Comparison of ENCODE assay signal across 17 cellular contexts in genomic region chr11:99352642-99353041, GRCh38.
DNase-seq lines count a peak whose midpoint lies in the region; ATAC-seq and TF ChIP-seq lines count a peak whose summit lies in the region.
"Had no signal": no experiment of that assay in that cellular context is flagged by ENCODE, and none has a peak within 500 bp of the region (broad histone marks: within the 10 kb centered on the region; RNA-seq: fewer than 3 reads in every experiment).

No MANE protein-coding gene starts in this region.

- peaks cover 2 to 6% of the 10 kb centered on the region in 2 donors for H3K9me3 Mint-ChIP-seq in activated T-cell treated with anti-CD3 and anti-CD28 coated beads, Interleukin-2, amount 50 U/mL, for 72 hours

- H3K27me3 ChIP-seq in heart left ventricle (no peaks in the 10 kb centered on the region), psoas muscle (ENCODE audit: insufficient read depth in 3 of 3, low read length in 2 of 3) (no peaks in the 10 kb centered on the region), colonic mucosa (no peaks in the 10 kb centered on the region)
- H3K27me3 ChIP-seq: SJSA1 had no signal

- no peak overlapping the region for H3K27ac Mint-ChIP-seq in activated T-cell treated with anti-CD3 and anti-CD28 coated beads, Interleukin-2, amount 50 U/mL, for 72 hours
- H3K27ac Mint-ChIP-seq: B cell; CD4-positive, CD25-positive, alpha-beta regulatory T cell had no signal

- H3K4me3 ChIP-seq in heart left ventricle (no peak overlapping the region), psoas muscle (no peak overlapping the region), colonic mucosa (no peak overlapping the region)
- H3K4me3 ChIP-seq: SJSA1 had no signal

- no peak overlapping the region for H3K9ac ChIP-seq in colonic mucosa (ENCODE audit: low read depth in 2 of 2, low read length in 2 of 2)

- H3K9me3 ChIP-seq in heart left ventricle = no peaks in the 10 kb centered on the region
- no peaks in the 10 kb centered on the region for H3K9me3 ChIP-seq in psoas muscle
- H3K9me3 ChIP-seq in colonic mucosa = no peaks in the 10 kb centered on the region
- H3K9me3 ChIP-seq: Caco-2, SJSA1 had no signal

- 36 to 51% (median 45%) methylated on average over 5 of the region's 5 CpGs for WGBS in heart left ventricle, 4 donors
- WGBS in psoas muscle, 3 donors = 23 to 44% (median 31%) methylated on average over 5 of the region's 5 CpGs

- intact Hi-C loops in heart left ventricle (cut with DNase I) = no loop called here
- intact Hi-C loops in psoas muscle (cut with DNase I) = loop anchor here in 1 of 2 donors (10.0 kb wide), 1 partner anchor 62 kb away; no protein-coding TSS in a partner anchor
- intact Hi-C loops in colonic mucosa (cut with DNase I) = no loop called here

- DNase-seq in DMS 273 treated with DMSO at 0.1 percent for 48 hours (lab: John Stamatoyannopoulos, UW) = peak; percentile 1
- DNase-seq in NCI-H69 (lab: John Stamatoyannopoulos, UW) = peak; percentile 12
- DNase-seq in heart left ventricle = peak in 4 of 5 donors; percentile 18 to 61 (median 40)
- no peak for DNase-seq in psoas muscle
- no peak for DNase-seq in NCI-H226
- DNase-seq in colonic mucosa = no peak
- no peak for DNase-seq in activated T-cell treated with anti-CD3 and anti-CD28 coated beads, Interleukin-2, amount 50 U/mL, for 72 hours
- DNase-seq: Caco-2; CD4-positive, CD25-positive, alpha-beta regulatory T cell; DMS79 treated with DMSO at 0.1 percent for 48 hours; MV-4-11; NCI-H1417; NCI-H187 treated with DMSO at 0.1 percent for 48 hours had no signal

- no peaks in the 10 kb centered on the region for H3K27me3 Mint-ChIP-seq in activated T-cell treated with anti-CD3 and anti-CD28 coated beads, Interleukin-2, amount 50 U/mL, for 72 hours (ENCODE audit: low read depth)
- H3K27me3 Mint-ChIP-seq: B cell; CD4-positive, CD25-positive, alpha-beta regulatory T cell had no signal

- H3K27ac ChIP-seq in heart left ventricle (peak overlapping the region in 3 of 12 donors; percentile 2 to 59 (median 14)), psoas muscle (peak overlapping the region; percentile 70), colonic mucosa (no peak overlapping the region)
- H3K27ac ChIP-seq: RWPE1, SJSA1 had no signal

- H3K4me1 ChIP-seq in heart left ventricle = peaks cover 0 to 21% (median 0%) of the 10 kb centered on the region in 12 donors
- H3K4me1 ChIP-seq in psoas muscle = peaks cover 18% of the 10 kb centered on the region
- no peaks in the 10 kb centered on the region for H3K4me1 ChIP-seq in colonic mucosa
- H3K4me1 ChIP-seq: Caco-2, SJSA1 had no signal

- peak in 3 of 4 donors; percentile 68 to 90 (median 83) for ATAC-seq in heart left ventricle
- peak in 3 of 4 donors; percentile 67 to 81 (median 76) for ATAC-seq in psoas muscle
- ATAC-seq in activated T-cell treated with anti-CD3 and anti-CD28 coated beads, Interleukin-2, amount 50 U/mL, for 72 hours (replicated peaks in 1 of 2) = no peak
- ATAC-seq: HCT116 had no signal

- H3K36me3 ChIP-seq in heart left ventricle (no peaks in the 10 kb centered on the region), psoas muscle (ENCODE audit: insufficient read depth in 1 of 2, low read depth in 1 of 2) (no peaks in the 10 kb centered on the region), colonic mucosa (no peaks in the 10 kb centered on the region)
- H3K36me3 ChIP-seq: SJSA1 had no signal

- TF ChIP-seq CTCF in heart left ventricle (IDR thresholded peaks at IDR 0.05) (no peak), psoas muscle (IDR thresholded peaks at IDR 0.05) (no peak), colonic mucosa (IDR thresholded peaks at IDR 0.05) (no peak)

- no peaks in the 10 kb centered on the region for H3K4me1 Mint-ChIP-seq in activated T-cell treated with anti-CD3 and anti-CD28 coated beads, Interleukin-2, amount 50 U/mL, for 72 hours (ENCODE audit: low read depth)
- H3K4me1 Mint-ChIP-seq: B cell; CD4-positive, CD25-positive, alpha-beta regulatory T cell had no signal

- no peaks in the 10 kb centered on the region for H3K36me3 Mint-ChIP-seq in activated T-cell treated with anti-CD3 and anti-CD28 coated beads, Interleukin-2, amount 50 U/mL, for 72 hours (ENCODE audit: insufficient read depth in 2 of 2)
- H3K36me3 Mint-ChIP-seq: CD4-positive, CD25-positive, alpha-beta regulatory T cell had no signal

- TF ChIP-seq POLR2A in heart left ventricle (IDR thresholded peaks at IDR 0.05) = no peak

- no peak overlapping the region for H3K4me3 Mint-ChIP-seq in activated T-cell treated with anti-CD3 and anti-CD28 coated beads, Interleukin-2, amount 50 U/mL, for 72 hours
- H3K4me3 Mint-ChIP-seq: B cell; CD4-positive, CD25-positive, alpha-beta regulatory T cell had no signal

Comparison
In these comparisons a context has a peak if more than half of its experiments do, and no peak if none do; other contexts are left out.
1. DNase-seq: peak in DMS 273 treated with DMSO at 0.1 percent for 48 hours (single experiment), NCI-H69 (single experiment) and heart left ventricle (4 of 5); none in psoas muscle (0 of 2), NCI-H226 (single experiment), colonic mucosa (single experiment) and activated T-cell treated with anti-CD3 and anti-CD28 coated beads, Interleukin-2, amount 50 U/mL, for 72 hours (0 of 2).
2. ATAC-seq: peak in heart left ventricle (3 of 4) and psoas muscle (3 of 4); none in activated T-cell treated with anti-CD3 and anti-CD28 coated beads, Interleukin-2, amount 50 U/mL, for 72 hours (0 of 2).